In genomic region chr5:97600486-97600885, GRCh38 we compare ENCODE assay signal across 27 cellular contexts.
"Had no signal": no experiment of that assay in that cellular context is flagged by ENCODE, and none has a peak within 500 bp of the region (broad histone marks: within the 10 kb centered on the region; RNA-seq: fewer than 3 reads in every experiment).

No MANE protein-coding gene starts in this region.

- H3K27ac ChIP-seq: ascending aorta, brain microvascular endothelial cell, gastroesophageal sphincter, heart left ventricle, lower lobe of right lung, neural progenitor cell, right lobe of liver, suprapubic skin, transverse colon had no signal

- H2AFZ ChIP-seq: neural progenitor cell had no signal

- H3K4me3 Mint-ChIP-seq: activated T-cell treated with anti-CD3 and anti-CD28 coated beads, Interleukin-2, amount 50 U/mL, for 24 hours; activated T-helper 17 cell treated with anti-CD3 and anti-CD28 coated beads, Interleukin-2, amount 50 U/mL, for 72 hours; naive thymus-derived CD8-positive, alpha-beta T cell; neural progenitor cell; stimulated activated effector memory CD8-positive, alpha-beta T cell treated with anti-CD3 and anti-CD28 coated beads, Interleukin-12 subunit alpha, Interleukin-12 subunit beta, amount 100 ng/mL, for 72 hours; stimulated activated naive CD8-positive, alpha-beta T cell treated with anti-CD3 and anti-CD28 coated beads, Interleukin-15, amount 100 ng/mL, for 72 hours had no signal

- H3K27ac Mint-ChIP-seq: activated naive CD4-positive, alpha-beta T cell treated with anti-CD3 and anti-CD28 coated beads, Interleukin-2, amount 50 U/mL, for 72 hours; activated T-cell treated with anti-CD3 and anti-CD28 coated beads, Interleukin-2, amount 50 U/mL, for 24 hours; activated T-helper 17 cell treated with anti-CD3 and anti-CD28 coated beads, Interleukin-2, amount 50 U/mL, for 72 hours; naive thymus-derived CD8-positive, alpha-beta T cell; neural progenitor cell; stimulated activated effector memory CD8-positive, alpha-beta T cell treated with anti-CD3 and anti-CD28 coated beads, Interleukin-12 subunit alpha, Interleukin-12 subunit beta, amount 100 ng/mL, for 72 hours; stimulated activated naive CD8-positive, alpha-beta T cell treated with anti-CD3 and anti-CD28 coated beads, Interleukin-15, amount 100 ng/mL, for 72 hours had no signal

- H3K36me3 ChIP-seq: ascending aorta, brain microvascular endothelial cell, gastroesophageal sphincter, heart left ventricle, lower lobe of right lung, neural progenitor cell, right lobe of liver, suprapubic skin, transverse colon had no signal

- H3K4me1 ChIP-seq: ascending aorta, gastroesophageal sphincter, heart left ventricle, lower lobe of right lung, neural progenitor cell, right lobe of liver, suprapubic skin, transverse colon had no signal

- H3K36me3 Mint-ChIP-seq: neural progenitor cell; stimulated activated effector memory CD8-positive, alpha-beta T cell treated with anti-CD3 and anti-CD28 coated beads, Interleukin-12 subunit alpha, Interleukin-12 subunit beta, amount 100 ng/mL, for 72 hours had no signal

- H3K4me3 ChIP-seq: ascending aorta, gastroesophageal sphincter, heart left ventricle, lower lobe of right lung, neural progenitor cell, right lobe of liver, suprapubic skin, transverse colon had no signal

- H3K9ac ChIP-seq: neural progenitor cell had no signal

- H3K4me2 ChIP-seq: neural progenitor cell had no signal

- H3K27me3 Mint-ChIP-seq: activated T-cell treated with anti-CD3 and anti-CD28 coated beads, Interleukin-2, amount 50 U/mL, for 24 hours; activated T-helper 17 cell treated with anti-CD3 and anti-CD28 coated beads, Interleukin-2, amount 50 U/mL, for 72 hours; stimulated activated naive CD8-positive, alpha-beta T cell treated with anti-CD3 and anti-CD28 coated beads, Interleukin-15, amount 100 ng/mL, for 72 hours had no signal

- H3K27me3 ChIP-seq: ascending aorta, brain microvascular endothelial cell, gastroesophageal sphincter, heart left ventricle, neural progenitor cell, right lobe of liver, suprapubic skin, transverse colon had no signal

- DNase-seq: activated CD4-positive, alpha-beta T cell treated with anti-CD3 and anti-CD28 coated beads for 1 hour; activated CD8-positive, alpha-beta memory T cell treated with anti-CD3 and anti-CD28 coated beads for 24 hours; activated CD8-positive, alpha-beta memory T cell treated with anti-CD3 and anti-CD28 coated beads, Interleukin-2, amount 50 U/mL, for 4 hours; activated T-cell treated with anti-CD3 and anti-CD28 coated beads, Interleukin-2, amount 50 U/mL, for 24 hours; brain microvascular endothelial cell; central memory CD4-positive, alpha-beta T cell; dermis blood vessel endothelial cell; effector CD8-positive, alpha-beta T cell; heart left ventricle; left colon; lower lobe of right lung; mesendoderm; naive thymus-derived CD8-positive, alpha-beta T cell; posterior cingulate gyrus; right lobe of liver; small intestine; stimulated activated CD4-positive, alpha-beta T cell treated with anti-CD3 and anti-CD28 coated beads, Interleukin-2, amount 100 ng/mL, for 24 hours; stimulated activated naive CD8-positive, alpha-beta T cell treated with anti-CD3 and anti-CD28 coated beads, Interleukin-15, amount 100 ng/mL, for 72 hours; T-helper 9 cell; transverse colon had no signal

- H3K4me1 Mint-ChIP-seq: activated T-helper 17 cell treated with anti-CD3 and anti-CD28 coated beads, Interleukin-2, amount 50 U/mL, for 72 hours; naive thymus-derived CD8-positive, alpha-beta T cell; neural progenitor cell; stimulated activated effector memory CD8-positive, alpha-beta T cell treated with anti-CD3 and anti-CD28 coated beads, Interleukin-12 subunit alpha, Interleukin-12 subunit beta, amount 100 ng/mL, for 72 hours; stimulated activated naive CD8-positive, alpha-beta T cell treated with anti-CD3 and anti-CD28 coated beads, Interleukin-15, amount 100 ng/mL, for 72 hours had no signal

- ATAC-seq: activated naive CD4-positive, alpha-beta T cell treated with anti-CD3 and anti-CD28 coated beads, Interleukin-2, amount 50 U/mL, for 72 hours; activated T-helper 17 cell treated with anti-CD3 and anti-CD28 coated beads, Interleukin-2, amount 50 U/mL, for 72 hours; gastroesophageal sphincter; heart left ventricle; left colon; lower lobe of right lung; naive thymus-derived CD8-positive, alpha-beta T cell; right lobe of liver; stimulated activated effector memory CD8-positive, alpha-beta T cell treated with anti-CD3 and anti-CD28 coated beads, Interleukin-12 subunit alpha, Interleukin-12 subunit beta, amount 100 ng/mL, for 72 hours; stimulated activated naive CD8-positive, alpha-beta T cell treated with anti-CD3 and anti-CD28 coated beads, Interleukin-15, amount 100 ng/mL, for 72 hours had no signal
